ENCODE assay signal across 1 cellular context in the genomic region with DNA sequence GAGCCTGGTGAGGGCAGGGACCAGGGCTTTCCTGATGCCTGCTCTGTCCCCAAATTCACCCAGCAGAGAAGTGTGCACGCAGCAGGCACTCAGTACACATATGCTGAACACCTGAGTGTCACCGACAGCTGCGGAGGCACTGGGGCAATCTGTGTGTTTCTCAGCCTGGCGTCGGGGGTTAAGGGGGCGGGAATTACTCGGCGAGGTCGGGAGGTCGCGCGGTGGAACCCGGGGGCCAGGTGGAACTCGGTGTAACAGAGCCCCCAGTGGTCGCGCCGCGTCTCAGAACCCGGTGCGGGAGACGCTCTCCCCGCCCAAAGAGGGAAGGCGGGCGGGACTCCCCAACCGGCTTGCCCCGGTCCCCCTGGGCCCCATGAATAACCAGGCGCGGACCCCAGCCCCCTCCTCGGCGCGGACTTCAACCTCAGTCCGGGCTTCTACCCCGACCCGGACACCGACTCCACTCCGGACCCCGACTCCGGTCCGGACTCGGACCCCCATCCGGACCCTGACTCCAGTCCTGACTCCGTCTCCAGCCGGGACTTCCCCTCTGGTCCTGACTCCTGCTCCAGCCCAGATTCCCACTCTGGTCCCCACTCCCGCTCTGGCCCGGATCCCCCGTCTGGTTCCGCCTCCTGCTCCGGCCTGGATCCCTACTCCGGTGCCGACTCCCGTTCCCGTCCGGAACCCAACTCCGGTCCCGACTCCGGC.
TF ChIP-seq lines count a peak whose summit lies in the region.

A gene with protein sequence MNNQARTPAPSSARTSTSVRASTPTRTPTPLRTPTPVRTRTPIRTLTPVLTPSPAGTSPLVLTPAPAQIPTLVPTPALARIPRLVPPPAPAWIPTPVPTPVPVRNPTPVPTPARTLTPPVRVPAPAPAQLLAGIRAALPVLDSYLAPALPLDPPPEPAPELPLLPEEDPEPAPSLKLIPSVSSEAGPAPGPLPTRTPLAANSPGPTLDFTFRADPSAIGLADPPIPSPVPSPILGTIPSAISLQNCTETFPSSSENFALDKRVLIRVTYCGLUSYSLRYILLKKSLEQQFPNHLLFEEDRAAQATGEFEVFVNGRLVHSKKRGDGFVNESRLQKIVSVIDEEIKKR (plus strand): TSS at position 300 of the 711 bp plus-strand sequence. CDS start 74 bp downstream, at position 374.

TF ChIP-seq in HepG2, 621 proteins besides CTCF, POLR2A, EP300 and RAD21 (continued from another document and continues in another):
- TF ChIP-seq, protein P1, sequence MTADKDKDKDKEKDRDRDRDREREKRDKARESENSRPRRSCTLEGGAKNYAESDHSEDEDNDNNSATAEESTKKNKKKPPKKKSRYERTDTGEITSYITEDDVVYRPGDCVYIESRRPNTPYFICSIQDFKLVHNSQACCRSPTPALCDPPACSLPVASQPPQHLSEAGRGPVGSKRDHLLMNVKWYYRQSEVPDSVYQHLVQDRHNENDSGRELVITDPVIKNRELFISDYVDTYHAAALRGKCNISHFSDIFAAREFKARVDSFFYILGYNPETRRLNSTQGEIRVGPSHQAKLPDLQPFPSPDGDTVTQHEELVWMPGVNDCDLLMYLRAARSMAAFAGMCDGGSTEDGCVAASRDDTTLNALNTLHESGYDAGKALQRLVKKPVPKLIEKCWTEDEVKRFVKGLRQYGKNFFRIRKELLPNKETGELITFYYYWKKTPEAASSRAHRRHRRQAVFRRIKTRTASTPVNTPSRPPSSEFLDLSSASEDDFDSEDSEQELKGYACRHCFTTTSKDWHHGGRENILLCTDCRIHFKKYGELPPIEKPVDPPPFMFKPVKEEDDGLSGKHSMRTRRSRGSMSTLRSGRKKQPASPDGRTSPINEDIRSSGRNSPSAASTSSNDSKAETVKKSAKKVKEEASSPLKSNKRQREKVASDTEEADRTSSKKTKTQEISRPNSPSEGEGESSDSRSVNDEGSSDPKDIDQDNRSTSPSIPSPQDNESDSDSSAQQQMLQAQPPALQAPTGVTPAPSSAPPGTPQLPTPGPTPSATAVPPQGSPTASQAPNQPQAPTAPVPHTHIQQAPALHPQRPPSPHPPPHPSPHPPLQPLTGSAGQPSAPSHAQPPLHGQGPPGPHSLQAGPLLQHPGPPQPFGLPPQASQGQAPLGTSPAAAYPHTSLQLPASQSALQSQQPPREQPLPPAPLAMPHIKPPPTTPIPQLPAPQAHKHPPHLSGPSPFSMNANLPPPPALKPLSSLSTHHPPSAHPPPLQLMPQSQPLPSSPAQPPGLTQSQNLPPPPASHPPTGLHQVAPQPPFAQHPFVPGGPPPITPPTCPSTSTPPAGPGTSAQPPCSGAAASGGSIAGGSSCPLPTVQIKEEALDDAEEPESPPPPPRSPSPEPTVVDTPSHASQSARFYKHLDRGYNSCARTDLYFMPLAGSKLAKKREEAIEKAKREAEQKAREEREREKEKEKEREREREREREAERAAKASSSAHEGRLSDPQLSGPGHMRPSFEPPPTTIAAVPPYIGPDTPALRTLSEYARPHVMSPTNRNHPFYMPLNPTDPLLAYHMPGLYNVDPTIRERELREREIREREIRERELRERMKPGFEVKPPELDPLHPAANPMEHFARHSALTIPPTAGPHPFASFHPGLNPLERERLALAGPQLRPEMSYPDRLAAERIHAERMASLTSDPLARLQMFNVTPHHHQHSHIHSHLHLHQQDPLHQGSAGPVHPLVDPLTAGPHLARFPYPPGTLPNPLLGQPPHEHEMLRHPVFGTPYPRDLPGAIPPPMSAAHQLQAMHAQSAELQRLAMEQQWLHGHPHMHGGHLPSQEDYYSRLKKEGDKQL (CRISPR knock-in tag; IDR thresholded peaks at IDR 0.05; ENCODE audit: low read depth) = no peak
- TF ChIP-seq NR2F1 (CRISPR knock-in tag; IDR thresholded peaks at IDR 0.05) (peak in 1 of 2 experiments; percentile 22; a peak in 1 of 4 replicates), PHB2 (IDR thresholded peaks at IDR 0.05; ENCODE audit: partially characterized antibody) (no peak), ZNF138 (CRISPR knock-in tag; IDR thresholded peaks at IDR 0.05; ENCODE audit: low read depth) (0 out of 2 replicates have a peak, but pooled peaks have one; percentile 8), ZXDC (CRISPR knock-in tag; IDR thresholded peaks at IDR 0.05) (no peak), ZNF580 (CRISPR knock-in tag; IDR thresholded peaks at IDR 0.05; ENCODE audit: borderline replicate concordance, low read depth) (no peak), GFI1 (CRISPR knock-in tag; IDR thresholded peaks at IDR 0.05; ENCODE audit: borderline replicate concordance) (peak; percentile 38; the same call in 1 of the 2 replicates), ZNF670 (CRISPR knock-in tag; IDR thresholded peaks at IDR 0.05; ENCODE audit: borderline replicate concordance) (no peak), ELF4 (CRISPR knock-in tag; IDR thresholded peaks at IDR 0.05; ENCODE audit: borderline replicate concordance) (no peak), MEF2D (CRISPR knock-in tag; IDR thresholded peaks at IDR 0.05) (0 out of 2 replicates have a peak, but pooled peaks have one; percentile 32), HIC2 (CRISPR knock-in tag; IDR thresholded peaks at IDR 0.05; ENCODE audit: low read depth) (no peak), ZNF572 (CRISPR knock-in tag; IDR thresholded peaks at IDR 0.05) (no peak), ZNF468 (CRISPR knock-in tag; IDR thresholded peaks at IDR 0.05) (no peak), ADNP (CRISPR knock-in tag; IDR thresholded peaks at IDR 0.05) (no peak), GABPB1 (CRISPR knock-in tag; IDR thresholded peaks at IDR 0.05) (0 out of 2 replicates have a peak, but pooled peaks have one; percentile 18), ZSCAN20 (CRISPR knock-in tag; IDR thresholded peaks at IDR 0.05; ENCODE audit: borderline replicate concordance) (no peak), YEATS4 (CRISPR knock-in tag; IDR thresholded peaks at IDR 0.05; ENCODE audit: borderline replicate concordance) (no peak; the same call in none of the 2 replicates), PHF21A (CRISPR knock-in tag; IDR thresholded peaks at IDR 0.05) (peak; percentile 53; the same call in 1 of the 2 replicates), TCF7 (IDR thresholded peaks at IDR 0.05; ENCODE audit: low read depth) (no peak), NR2F2 (IDR thresholded peaks at IDR 0.05; ENCODE audit: borderline replicate concordance, low read depth) (peak; percentile 32; the same call in 1 of the 2 replicates), ZNF790 (CRISPR knock-in tag; IDR thresholded peaks at IDR 0.05; ENCODE audit: borderline replicate concordance) (no peak), NFE2L1 (CRISPR knock-in tag; IDR thresholded peaks at IDR 0.05; ENCODE audit: borderline replicate concordance) (no peak), ZNF543 (CRISPR knock-in tag; IDR thresholded peaks at IDR 0.05) (0 out of 2 replicates have a peak, but pooled peaks have one; percentile 54), POLR2AphosphoS5 (IDR thresholded peaks at IDR 0.05; ENCODE audit: low read depth, low read length) (no peak), ZUFSP (CRISPR knock-in tag; IDR thresholded peaks at IDR 0.05; ENCODE audit: borderline replicate concordance) (no peak), AGO2 (optimal IDR thresholded peaks at IDR 0.05; ENCODE audit: low read depth, low read length) (no peak), FOXK1 (CRISPR knock-in tag; IDR thresholded peaks at IDR 0.05; ENCODE audit: borderline replicate concordance, low read depth) (no peak), PTBP1 (IDR thresholded peaks at IDR 0.05; ENCODE audit: low read depth, low read length, poor library complexity, severe bottlenecking) (no peak), EED (CRISPR knock-in tag; IDR thresholded peaks at IDR 0.05) (0 out of 2 replicates have a peak, but pooled peaks have one; percentile 52), HNF4G (IDR thresholded peaks at IDR 0.05; ENCODE audit: borderline replicate concordance, low read depth, low read length) (peak; percentile 40; the same call in 1 of the 2 replicates), HNF4G (CRISPR knock-in tag; IDR thresholded peaks at IDR 0.05; ENCODE audit: borderline replicate concordance, low read depth) (no peak), ZBTB1 (CRISPR knock-in tag; IDR thresholded peaks at IDR 0.05; ENCODE audit: borderline replicate concordance) (no peak)
- TF ChIP-seq, protein P2, sequence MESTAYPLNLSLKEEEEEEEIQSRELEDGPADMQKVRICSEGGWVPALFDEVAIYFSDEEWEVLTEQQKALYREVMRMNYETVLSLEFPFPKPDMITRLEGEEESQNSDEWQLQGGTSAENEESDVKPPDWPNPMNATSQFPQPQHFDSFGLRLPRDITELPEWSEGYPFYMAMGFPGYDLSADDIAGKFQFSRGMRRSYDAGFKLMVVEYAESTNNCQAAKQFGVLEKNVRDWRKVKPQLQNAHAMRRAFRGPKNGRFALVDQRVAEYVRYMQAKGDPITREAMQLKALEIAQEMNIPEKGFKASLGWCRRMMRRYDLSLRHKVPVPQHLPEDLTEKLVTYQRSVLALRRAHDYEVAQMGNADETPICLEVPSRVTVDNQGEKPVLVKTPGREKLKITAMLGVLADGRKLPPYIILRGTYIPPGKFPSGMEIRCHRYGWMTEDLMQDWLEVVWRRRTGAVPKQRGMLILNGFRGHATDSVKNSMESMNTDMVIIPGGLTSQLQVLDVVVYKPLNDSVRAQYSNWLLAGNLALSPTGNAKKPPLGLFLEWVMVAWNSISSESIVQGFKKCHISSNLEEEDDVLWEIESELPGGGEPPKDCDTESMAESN (CRISPR knock-in tag; conservative IDR thresholded peaks at IDR 0.05) = peak; percentile 17; the same call in 1 of the 2 replicates
- TF ChIP-seq, protein P3, sequence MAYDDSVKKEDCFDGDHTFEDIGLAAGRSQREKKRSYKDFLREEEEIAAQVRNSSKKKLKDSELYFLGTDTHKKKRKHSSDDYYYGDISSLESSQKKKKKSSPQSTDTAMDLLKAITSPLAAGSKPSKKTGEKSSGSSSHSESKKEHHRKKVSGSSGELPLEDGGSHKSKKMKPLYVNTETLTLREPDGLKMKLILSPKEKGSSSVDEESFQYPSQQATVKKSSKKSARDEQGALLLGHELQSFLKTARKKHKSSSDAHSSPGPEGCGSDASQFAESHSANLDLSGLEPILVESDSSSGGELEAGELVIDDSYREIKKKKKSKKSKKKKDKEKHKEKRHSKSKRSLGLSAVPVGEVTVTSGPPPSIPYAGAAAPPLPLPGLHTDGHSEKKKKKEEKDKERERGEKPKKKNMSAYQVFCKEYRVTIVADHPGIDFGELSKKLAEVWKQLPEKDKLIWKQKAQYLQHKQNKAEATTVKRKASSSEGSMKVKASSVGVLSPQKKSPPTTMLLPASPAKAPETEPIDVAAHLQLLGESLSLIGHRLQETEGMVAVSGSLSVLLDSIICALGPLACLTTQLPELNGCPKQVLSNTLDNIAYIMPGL (CRISPR knock-in tag; IDR thresholded peaks at IDR 0.05; ENCODE audit: borderline replicate concordance in 1 of 2, low read depth in 1 of 2) = peak in 1 of 2 experiments; percentile 39; a peak in 1 of 4 replicates
- TF ChIP-seq, protein P4, sequence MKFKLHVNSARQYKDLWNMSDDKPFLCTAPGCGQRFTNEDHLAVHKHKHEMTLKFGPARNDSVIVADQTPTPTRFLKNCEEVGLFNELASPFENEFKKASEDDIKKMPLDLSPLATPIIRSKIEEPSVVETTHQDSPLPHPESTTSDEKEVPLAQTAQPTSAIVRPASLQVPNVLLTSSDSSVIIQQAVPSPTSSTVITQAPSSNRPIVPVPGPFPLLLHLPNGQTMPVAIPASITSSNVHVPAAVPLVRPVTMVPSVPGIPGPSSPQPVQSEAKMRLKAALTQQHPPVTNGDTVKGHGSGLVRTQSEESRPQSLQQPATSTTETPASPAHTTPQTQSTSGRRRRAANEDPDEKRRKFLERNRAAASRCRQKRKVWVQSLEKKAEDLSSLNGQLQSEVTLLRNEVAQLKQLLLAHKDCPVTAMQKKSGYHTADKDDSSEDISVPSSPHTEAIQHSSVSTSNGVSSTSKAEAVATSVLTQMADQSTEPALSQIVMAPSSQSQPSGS (CRISPR knock-in tag; IDR thresholded peaks at IDR 0.05) = 0 out of 2 replicates have a peak, but pooled peaks have one; percentile 34
